ENCODE assay signal across 7 cellular contexts in the genomic region with DNA sequence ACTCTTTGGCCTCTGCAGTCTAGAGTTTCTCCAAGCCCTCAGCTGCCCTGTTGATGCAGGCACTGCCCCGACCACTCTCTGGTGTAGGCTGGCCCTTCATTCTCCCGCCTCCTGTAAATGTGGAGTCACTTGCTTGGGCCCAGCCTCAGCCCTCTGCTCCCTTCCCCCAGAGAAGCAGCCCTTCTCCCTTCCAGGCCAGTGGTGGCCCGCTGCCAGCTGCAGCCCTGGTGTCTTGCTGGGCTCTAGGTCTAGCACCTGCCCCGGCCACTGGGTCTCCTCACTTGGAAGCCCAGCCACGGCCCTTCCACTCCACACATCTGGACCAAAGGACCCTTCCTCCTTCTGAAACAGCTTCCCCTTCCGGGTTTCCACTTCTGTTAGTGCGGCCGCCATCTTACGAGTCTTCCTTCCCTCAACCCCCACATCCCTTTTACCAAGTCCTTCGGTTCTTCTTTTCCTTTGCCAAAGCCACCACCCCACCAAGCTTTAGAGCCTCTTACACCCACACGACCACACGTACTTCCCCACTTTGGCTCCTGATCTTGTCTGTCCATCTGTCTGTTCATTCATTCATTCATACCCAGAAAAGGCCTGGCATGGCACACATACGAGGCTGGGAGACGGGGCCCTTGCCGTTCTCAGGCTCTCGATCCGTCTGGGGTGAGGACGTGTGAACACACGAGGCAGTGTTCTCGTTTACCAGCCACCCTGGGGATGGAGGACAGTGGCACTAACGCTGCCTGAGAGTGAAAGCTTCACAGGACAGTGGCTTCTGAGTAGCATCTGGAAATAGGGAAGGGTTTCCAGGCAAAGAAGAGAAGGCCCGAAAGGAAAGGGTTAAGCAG.
A peak's percentile ranks its signal among the peaks of the same experiment; 100 is the strongest.
DNase-seq lines count a peak whose midpoint lies in the region; ATAC-seq and TF ChIP-seq lines count a peak whose summit lies in the region.

No MANE protein-coding gene starts in this region.

- no peak overlapping the region for H3K9ac ChIP-seq in HUES48 (ENCODE audit: low read depth, low read length)

- no peak for TF ChIP-seq CTCF in heart right ventricle (IDR thresholded peaks at IDR 0.05)

- peaks cover 10% of the 10 kb centered on the region; the same call in 1 of the 2 replicates for H3K27me3 ChIP-seq in HUES48 (ENCODE audit: control insufficient read depth, insufficient read depth, low read length)
- no peaks in the 10 kb centered on the region for H3K27me3 ChIP-seq in heart right ventricle

- peak in 3 of 8 donors; percentile 0 to 4 (median 4) for ATAC-seq in heart right ventricle
- no peak for ATAC-seq in stimulated activated effector memory CD8-positive, alpha-beta T cell treated with anti-CD3 and anti-CD28 coated beads, Interleukin-12 subunit alpha, Interleukin-12 subunit beta, amount 100 ng/mL, for 72 hours
- ATAC-seq in GM21576 (IDR thresholded peaks at IDR 0.05; ENCODE audit: unreplicated experiment): no peak

- peaks cover 62% of the 10 kb centered on the region for H3K4me1 Mint-ChIP-seq in stimulated activated effector memory CD8-positive, alpha-beta T cell treated with anti-CD3 and anti-CD28 coated beads, Interleukin-12 subunit alpha, Interleukin-12 subunit beta, amount 100 ng/mL, for 72 hours

- H3K36me3 Mint-ChIP-seq in stimulated activated effector memory CD8-positive, alpha-beta T cell treated with anti-CD3 and anti-CD28 coated beads, Interleukin-12 subunit alpha, Interleukin-12 subunit beta, amount 100 ng/mL, for 72 hours: no peaks in the 10 kb centered on the region

- no peak overlapping the region for H3K4me3 ChIP-seq in HUES48 (ENCODE audit: low read depth, low read length)
- H3K4me3 ChIP-seq in heart right ventricle: no peak overlapping the region

- peak overlapping the region; percentile 93 for H3K27ac Mint-ChIP-seq in stimulated activated effector memory CD8-positive, alpha-beta T cell treated with anti-CD3 and anti-CD28 coated beads, Interleukin-12 subunit alpha, Interleukin-12 subunit beta, amount 100 ng/mL, for 72 hours

- H3K4me3 Mint-ChIP-seq in stimulated activated effector memory CD8-positive, alpha-beta T cell treated with anti-CD3 and anti-CD28 coated beads, Interleukin-12 subunit alpha, Interleukin-12 subunit beta, amount 100 ng/mL, for 72 hours: peak overlapping the region; percentile 81

- H3K4me1 ChIP-seq in HUES48 (ENCODE audit: control insufficient read depth, insufficient read depth, low read length) (peaks cover 21% of the 10 kb centered on the region), heart right ventricle (peaks cover 33 to 82% (median 61%) of the 10 kb centered on the region in 9 donors)

- H3K27ac ChIP-seq in HUES48 (ENCODE audit: low read depth, low read length) (peak overlapping the region; percentile 37), heart right ventricle (peak overlapping the region; percentile 83 to 98 (median 96))

- H3K9me3 ChIP-seq in HUES48 (ENCODE audit: control insufficient read depth, insufficient read depth, low read length) (no peaks in the 10 kb centered on the region), heart right ventricle (no peaks in the 10 kb centered on the region)

- 73 to 75% methylated on average over 22 of the region's 22 CpGs for WGBS in heart right ventricle, 2 donors

- no peaks in the 10 kb centered on the region for H3K9me3 Mint-ChIP-seq in stimulated activated effector memory CD8-positive, alpha-beta T cell treated with anti-CD3 and anti-CD28 coated beads, Interleukin-12 subunit alpha, Interleukin-12 subunit beta, amount 100 ng/mL, for 72 hours

- intact Hi-C loops in heart right ventricle (cut with DNase I): no loop called here

- peak; percentile 92 for DNase-seq in SHP77 treated with DMSO at 0.1 percent for 48 hours (lab: John Stamatoyannopoulos, UW)
- peak; percentile 56 to 70 for DNase-seq in heart right ventricle
- no peak for DNase-seq in stimulated activated effector memory CD8-positive, alpha-beta T cell treated with anti-CD3 and anti-CD28 coated beads, Interleukin-12 subunit alpha, Interleukin-12 subunit beta, amount 100 ng/mL, for 72 hours (ENCODE audit: low spot score in 2 of 2)
- DNase-seq in OCI-M1 (lab: John Stamatoyannopoulos, UW): no peak
- no peak for DNase-seq in retina

- H3K36me3 ChIP-seq in HUES48 (ENCODE audit: control insufficient read depth, insufficient read depth, low read length): no peaks in the 10 kb centered on the region
- H3K36me3 ChIP-seq in heart right ventricle: peaks cover 0 to 3% (median 0%) of the 10 kb centered on the region in 9 donors

Comparison
In these comparisons a context has a peak if more than half of its experiments do, and no peak if none do; other contexts are left out.
1. DNase-seq: peak in SHP77 treated with DMSO at 0.1 percent for 48 hours (single experiment) and heart right ventricle (2 of 2); none in stimulated activated effector memory CD8-positive, alpha-beta T cell treated with anti-CD3 and anti-CD28 coated beads, Interleukin-12 subunit alpha, Interleukin-12 subunit beta, amount 100 ng/mL, for 72 hours (0 of 2), OCI-M1 (single experiment) and retina (single experiment).